In genomic region chr6:2542101-2542857, GRCh38 we compare ENCODE assay signal across 15 cellular contexts.
DNase-seq lines count a peak whose midpoint lies in the region; ATAC-seq and TF ChIP-seq lines count a peak whose summit lies in the region.
"Had no signal": no experiment of that assay in that cellular context is flagged by ENCODE, and none has a peak within 500 bp of the region (broad histone marks: within the 10 kb centered on the region; RNA-seq: fewer than 3 reads in every experiment).

No MANE protein-coding gene starts in this region.

- H3K27me3 Mint-ChIP-seq in stimulated activated naive CD8-positive, alpha-beta T cell treated with anti-CD3 and anti-CD28 coated beads, Interleukin-15, Interleukin-2, amounts not matched to agents 100 ng/mL and 50 ng/mL, for 24 hours: peaks cover 74% of the 10 kb centered on the region
- peaks cover 83% of the 10 kb centered on the region for H3K27me3 Mint-ChIP-seq in stimulated activated naive CD8-positive, alpha-beta T cell treated with anti-CD3 and anti-CD28 coated beads, Interleukin-15, amount 100 ng/mL, for 72 hours
- H3K27me3 Mint-ChIP-seq in dendritic cell treated with granulocyte-macrophage colony-stimulating factor and Interleukin-4, amounts not matched to agents 40 ng/mL and 50 ng/mL, for 4 days: peaks cover 58% of the 10 kb centered on the region
- H3K27me3 Mint-ChIP-seq in endodermal cell (ENCODE audit: insufficient read depth): peaks cover 2% of the 10 kb centered on the region

- H3K9me3 ChIP-seq in KOPT-K1 (ENCODE audit: insufficient read depth, low read length, poor library complexity, severe bottlenecking) (peaks cover 6% of the 10 kb centered on the region), endodermal cell (ENCODE audit: control insufficient read depth, low read length) (peaks cover 8% of the 10 kb centered on the region)
- H3K9me3 ChIP-seq: uterus had no signal

- no peaks in the 10 kb centered on the region for H3K4me1 ChIP-seq in endodermal cell (ENCODE audit: control insufficient read depth, insufficient read depth, low read length)
- H3K4me1 ChIP-seq: uterus had no signal

- peaks cover 17% of the 10 kb centered on the region for H3K4me1 Mint-ChIP-seq in stimulated activated naive CD8-positive, alpha-beta T cell treated with anti-CD3 and anti-CD28 coated beads, Interleukin-15, Interleukin-2, amounts not matched to agents 100 ng/mL and 50 ng/mL, for 24 hours (ENCODE audit: low read depth)
- peaks cover 19% of the 10 kb centered on the region for H3K4me1 Mint-ChIP-seq in stimulated activated naive CD8-positive, alpha-beta T cell treated with anti-CD3 and anti-CD28 coated beads, Interleukin-15, amount 100 ng/mL, for 72 hours
- H3K4me1 Mint-ChIP-seq in dendritic cell treated with granulocyte-macrophage colony-stimulating factor and Interleukin-4, amounts not matched to agents 40 ng/mL and 50 ng/mL, for 4 days (ENCODE audit: low read depth): peaks cover 64% of the 10 kb centered on the region
- H3K4me1 Mint-ChIP-seq in endodermal cell: no peaks in the 10 kb centered on the region

- H3K9me3 Mint-ChIP-seq in stimulated activated naive CD8-positive, alpha-beta T cell treated with anti-CD3 and anti-CD28 coated beads, Interleukin-15, Interleukin-2, amounts not matched to agents 100 ng/mL and 50 ng/mL, for 24 hours: no peaks in the 10 kb centered on the region
- H3K9me3 Mint-ChIP-seq in stimulated activated naive CD8-positive, alpha-beta T cell treated with anti-CD3 and anti-CD28 coated beads, Interleukin-15, amount 100 ng/mL, for 72 hours: no peaks in the 10 kb centered on the region
- no peaks in the 10 kb centered on the region for H3K9me3 Mint-ChIP-seq in dendritic cell treated with granulocyte-macrophage colony-stimulating factor and Interleukin-4, amounts not matched to agents 40 ng/mL and 50 ng/mL, for 4 days
- H3K9me3 Mint-ChIP-seq in endodermal cell: no peaks in the 10 kb centered on the region

- no peak for DNase-seq in stimulated activated naive CD8-positive, alpha-beta T cell treated with anti-CD3 and anti-CD28 coated beads, Interleukin-15, amount 100 ng/mL, for 72 hours
- DNase-seq in stimulated activated CD4-positive, alpha-beta T cell treated with anti-CD3 and anti-CD28 coated beads, Interleukin-4, amount 100 ng/mL, for 1 hour: no peak
- DNase-seq in endodermal cell: no peak
- no peak for DNase-seq in SW 1271 (lab: John Stamatoyannopoulos, UW)
- DNase-seq in NCI-H510A treated with DMSO at 0.1 percent for 48 hours (lab: John Stamatoyannopoulos, UW): no peak
- DNase-seq: activated CD4-positive, alpha-beta T cell treated with anti-CD3 and anti-CD28 coated beads, Interleukin-2, amount 50 U/mL, for 4 hours; glutamatergic neuron; NCI-H1048; NCI-H2227 treated with DMSO at 0.1 percent for 48 hours; uterus had no signal

- no peak overlapping the region for H3K27ac Mint-ChIP-seq in stimulated activated naive CD8-positive, alpha-beta T cell treated with anti-CD3 and anti-CD28 coated beads, Interleukin-15, Interleukin-2, amounts not matched to agents 100 ng/mL and 50 ng/mL, for 24 hours
- H3K27ac Mint-ChIP-seq in stimulated activated naive CD8-positive, alpha-beta T cell treated with anti-CD3 and anti-CD28 coated beads, Interleukin-15, amount 100 ng/mL, for 72 hours: no peak overlapping the region
- H3K27ac Mint-ChIP-seq in dendritic cell treated with granulocyte-macrophage colony-stimulating factor and Interleukin-4, amounts not matched to agents 40 ng/mL and 50 ng/mL, for 4 days: peak overlapping the region; percentile 71
- no peak overlapping the region for H3K27ac Mint-ChIP-seq in endodermal cell
- H3K27ac Mint-ChIP-seq: stimulated activated memory B cell treated with anti-CD40 and anti-IgM and Interleukin-4, amounts not matched to agents 10 μg/mL and 1 μg/mL and 100 μg/mL, for 72 hours had no signal

- ATAC-seq in stimulated activated naive CD8-positive, alpha-beta T cell treated with anti-CD3 and anti-CD28 coated beads, Interleukin-15, amount 100 ng/mL, for 72 hours: no peak

- no peak for TF ChIP-seq CTCF in endodermal cell (conservative IDR thresholded peaks at IDR 0.05)

- H3K4me3 ChIP-seq in endodermal cell (ENCODE audit: low read length): no peak overlapping the region
- H3K4me3 ChIP-seq: cardiac muscle cell, uterus had no signal

- WGBS in endodermal cell (ENCODE audit: insufficient coverage in 1 of 2, insufficient read length in 1 of 2), 2 experiments: 91 to 97% methylated on average over 5 to 8 of the region's 8 CpGs

- H3K36me3 ChIP-seq in KOPT-K1 (ENCODE audit: insufficient read depth, low read length) (no peaks in the 10 kb centered on the region), endodermal cell (ENCODE audit: control insufficient read depth, insufficient read depth, low read length) (no peaks in the 10 kb centered on the region)
- H3K36me3 ChIP-seq: cardiac muscle cell, uterus had no signal

- no peaks in the 10 kb centered on the region for H3K27me3 ChIP-seq in endodermal cell (ENCODE audit: control insufficient read depth, insufficient read depth, low read length, poor library complexity, severe bottlenecking)
- H3K27me3 ChIP-seq: cardiac muscle cell, uterus had no signal

- peak overlapping the region; percentile 44 for H3K4me3 Mint-ChIP-seq in stimulated activated naive CD8-positive, alpha-beta T cell treated with anti-CD3 and anti-CD28 coated beads, Interleukin-15, Interleukin-2, amounts not matched to agents 100 ng/mL and 50 ng/mL, for 24 hours
- H3K4me3 Mint-ChIP-seq in stimulated activated naive CD8-positive, alpha-beta T cell treated with anti-CD3 and anti-CD28 coated beads, Interleukin-15, amount 100 ng/mL, for 72 hours: peak overlapping the region in 1 of 2 donors; percentile 32
- no peak overlapping the region for H3K4me3 Mint-ChIP-seq in dendritic cell treated with granulocyte-macrophage colony-stimulating factor and Interleukin-4, amounts not matched to agents 40 ng/mL and 50 ng/mL, for 4 days
- H3K4me3 Mint-ChIP-seq in endodermal cell: no peak overlapping the region
- H3K4me3 Mint-ChIP-seq: stimulated activated memory B cell treated with anti-CD40 and anti-IgM and Interleukin-4, amounts not matched to agents 10 μg/mL and 1 μg/mL and 100 μg/mL, for 72 hours had no signal

- no peaks in the 10 kb centered on the region for H3K36me3 Mint-ChIP-seq in stimulated activated naive CD8-positive, alpha-beta T cell treated with anti-CD3 and anti-CD28 coated beads, Interleukin-15, Interleukin-2, amounts not matched to agents 100 ng/mL and 50 ng/mL, for 24 hours (ENCODE audit: low read depth)
- H3K36me3 Mint-ChIP-seq in dendritic cell treated with granulocyte-macrophage colony-stimulating factor and Interleukin-4, amounts not matched to agents 40 ng/mL and 50 ng/mL, for 4 days (ENCODE audit: low read depth): no peaks in the 10 kb centered on the region
- no peaks in the 10 kb centered on the region for H3K36me3 Mint-ChIP-seq in endodermal cell (ENCODE audit: low read depth)
- H3K36me3 Mint-ChIP-seq: stimulated activated memory B cell treated with anti-CD40 and anti-IgM and Interleukin-4, amounts not matched to agents 10 μg/mL and 1 μg/mL and 100 μg/mL, for 72 hours had no signal

- H3K9ac ChIP-seq in endodermal cell (ENCODE audit: extremely low read depth, low read length, poor library complexity, severe bottlenecking): no peak overlapping the region

- intact Hi-C loops in dendritic cell treated with granulocyte-macrophage colony-stimulating factor and Interleukin-4, amounts not matched to agents 40 ng/mL and 50 ng/mL, for 4 days (cut with micrococcal nuclease): no loop called here

- peak overlapping the region; percentile 60 for H3K27ac ChIP-seq in KOPT-K1 (ENCODE audit: low read depth, low read length, poor library complexity, severe bottlenecking)
- H3K27ac ChIP-seq in endodermal cell (ENCODE audit: low read depth, low read length): no peak overlapping the region
- H3K27ac ChIP-seq: cardiac muscle cell, uterus had no signal
